In genomic region chr7:22855049-22855392, GRCh38 we compare ENCODE assay signal across 8 cellular contexts. TPM values are rescaled to one million over a fixed set of nuclear protein-coding genes. Genes with fewer than 3 reads are reported as not detected.
DNase-seq lines count a peak whose midpoint lies in the region; ATAC-seq and TF ChIP-seq lines count a peak whose summit lies in the region.

No MANE protein-coding gene starts in this region.

- peaks cover 4% of the 10 kb centered on the region for H3K4me1 Mint-ChIP-seq in progenitor cell of endocrine pancreas (ENCODE audit: low read depth)

- no peaks in the 10 kb centered on the region for H4K20me1 ChIP-seq in KMS-11 (ENCODE audit: insufficient read depth)

- no peaks in the 10 kb centered on the region for H3K9me3 Mint-ChIP-seq in progenitor cell of endocrine pancreas (ENCODE audit: low read depth)

- no peak overlapping the region for H3K4me3 ChIP-seq in KMS-11 (IDR thresholded peaks at IDR 0.05; ENCODE audit: insufficient read depth, low read depth, low read length)
- H3K4me3 ChIP-seq in effector memory CD4-positive, alpha-beta T cell (ENCODE audit: insufficient read depth, low read depth, low read length, poor library complexity, severe bottlenecking): peak overlapping the region; percentile 94

- peak overlapping the region; percentile 77 for H3K27ac ChIP-seq in KMS-11
- peak overlapping the region; percentile 85 for H3K27ac ChIP-seq in effector memory CD4-positive, alpha-beta T cell (ENCODE audit: insufficient read depth, low read length, poor library complexity, severe bottlenecking)

- H3K9me3 ChIP-seq in effector memory CD4-positive, alpha-beta T cell (ENCODE audit: control insufficient read depth, low read length): no peaks in the 10 kb centered on the region

- peak overlapping the region; percentile 95 for H3K9ac ChIP-seq in KMS-11

- H3K79me2 ChIP-seq in KMS-11 (ENCODE audit: insufficient read depth, low read depth): peaks cover 20% of the 10 kb centered on the region

- peaks cover 11% of the 10 kb centered on the region for H3K36me3 Mint-ChIP-seq in progenitor cell of endocrine pancreas (ENCODE audit: insufficient read depth)

- peak overlapping the region; percentile 86 for H3K4me3 Mint-ChIP-seq in progenitor cell of endocrine pancreas (ENCODE audit: low read depth)

- H3K4me2 ChIP-seq in KMS-11: peak overlapping the region; percentile 89

- H2AFZ ChIP-seq in KMS-11 (ENCODE audit: low read depth): peak overlapping the region; percentile 72

- H3K27me3 ChIP-seq in KMS-11 (ENCODE audit: insufficient read depth, low read depth): no peaks in the 10 kb centered on the region
- no peaks in the 10 kb centered on the region for H3K27me3 ChIP-seq in effector memory CD4-positive, alpha-beta T cell (replicated peaks; ENCODE audit: control insufficient read depth, insufficient read depth, low read length, poor library complexity, severe bottlenecking)

- peaks cover 20% of the 10 kb centered on the region for H3K4me1 ChIP-seq in KMS-11 (ENCODE audit: low read depth, poor library complexity, severe bottlenecking)
- peaks cover 8% of the 10 kb centered on the region for H3K4me1 ChIP-seq in effector memory CD4-positive, alpha-beta T cell (ENCODE audit: control insufficient read depth, insufficient read depth, low read length, poor library complexity, severe bottlenecking)

- ATAC-seq in GM18511 (IDR thresholded peaks at IDR 0.05; ENCODE audit: unreplicated experiment) (peak; percentile 12), GM19463 (IDR thresholded peaks at IDR 0.05; ENCODE audit: unreplicated experiment) (no peak)

- no peak for DNase-seq in effector memory CD4-positive, alpha-beta T cell
- DNase-seq in progenitor cell of endocrine pancreas (ENCODE audit: low spot score, unreplicated experiment) (no peak), nucleus accumbens (lab: John Stamatoyannopoulos, UW) (no peak), SHP77 treated with DMSO at 0.1 percent for 48 hours (lab: John Stamatoyannopoulos, UW) (no peak)
- no peak for DNase-seq in effector CD8-positive, alpha-beta T cell (lab: John Stamatoyannopoulos, UW)

- H3K27ac Mint-ChIP-seq in progenitor cell of endocrine pancreas: no peak overlapping the region

- peaks cover 6% of the 10 kb centered on the region; the same call in 1 of the 2 replicates for H3K36me3 ChIP-seq in KMS-11 (ENCODE audit: insufficient read depth)
- H3K36me3 ChIP-seq in effector memory CD4-positive, alpha-beta T cell (ENCODE audit: control insufficient read depth, insufficient read depth, low read length): no peaks in the 10 kb centered on the region

- TF ChIP-seq CTCF in KMS-11 (conservative IDR thresholded peaks at IDR 0.05; ENCODE audit: low read depth, low read length) (no peak; the same call in 1 of the 2 replicates), progenitor cell of endocrine pancreas (IDR thresholded peaks at IDR 0.05; ENCODE audit: unreplicated experiment) (no peak)

- H3K27me3 Mint-ChIP-seq in progenitor cell of endocrine pancreas: peaks cover 17% of the 10 kb centered on the region

RNA-seq across cellular contexts. Expression of gene TOMM7, which starts 32.4 kb away (rescaled TPM):
- 139 and 153 TPM in 2 replicates for total RNA-seq in progenitor cell of endocrine pancreas
